Comparison of ENCODE assay signal across 8 cellular contexts in genomic region chr12:54384591-54385041, GRCh38. TPM values are rescaled to one million over a fixed set of nuclear protein-coding genes. Genes with fewer than 3 reads are reported as not detected.
DNase-seq lines count a peak whose midpoint lies in the region; ATAC-seq lines count a peak whose summit lies in the region.

TSS of gene ZNF385A (minus strand) at chr12:54384733. CDS start at chr12:54384514, 219 bp downstream.

- H3K9me3 Mint-ChIP-seq in stimulated activated naive B cell treated with anti-CD40 and anti-IgM and Interleukin-4, amounts not matched to agents 10 μg/mL and 1 μg/mL and 100 μg/mL, for 72 hours = no peaks in the 10 kb centered on the region
- no peaks in the 10 kb centered on the region for H3K9me3 Mint-ChIP-seq in T-helper 2 cell treated with Interferon-gamma antibody and Interleukin-4, amounts not matched to agents 5 μg/mL and 100 μg/mL, for 36 hours
- H3K9me3 Mint-ChIP-seq in activated T-cell treated with anti-CD3 and anti-CD28 coated beads, Interleukin-2, amount 50 U/mL, for 4 hours = no peaks in the 10 kb centered on the region

- ATAC-seq in GM21786 (IDR thresholded peaks at IDR 0.05; ENCODE audit: unreplicated experiment) (peak; percentile 36), left ventricle myocardium superior (peak; percentile 44), HG03520 (IDR thresholded peaks at IDR 0.05; ENCODE audit: unreplicated experiment) (no peak)
- ATAC-seq in stimulated activated naive B cell treated with anti-CD40 and anti-IgM and Interleukin-4, amounts not matched to agents 10 μg/mL and 1 μg/mL and 100 μg/mL, for 72 hours (replicated peaks) = peak; percentile 82
- no peak for ATAC-seq in activated T-cell treated with anti-CD3 and anti-CD28 coated beads, Interleukin-2, amount 50 U/mL, for 4 hours

- peaks cover 59 to 64% of the 10 kb centered on the region in 2 donors for H3K4me1 Mint-ChIP-seq in stimulated activated naive B cell treated with anti-CD40 and anti-IgM and Interleukin-4, amounts not matched to agents 10 μg/mL and 1 μg/mL and 100 μg/mL, for 72 hours
- H3K4me1 Mint-ChIP-seq in T-helper 2 cell treated with Interferon-gamma antibody and Interleukin-4, amounts not matched to agents 5 μg/mL and 100 μg/mL, for 36 hours (ENCODE audit: low read depth) = peaks cover 2% of the 10 kb centered on the region
- peaks cover 25% of the 10 kb centered on the region for H3K4me1 Mint-ChIP-seq in activated T-cell treated with anti-CD3 and anti-CD28 coated beads, Interleukin-2, amount 50 U/mL, for 4 hours (ENCODE audit: low read depth)

- H3K4me3 Mint-ChIP-seq in stimulated activated naive B cell treated with anti-CD40 and anti-IgM and Interleukin-4, amounts not matched to agents 10 μg/mL and 1 μg/mL and 100 μg/mL, for 72 hours = peak within 1 kb of the TSS; percentile 26 to 42
- H3K4me3 Mint-ChIP-seq in T-helper 2 cell treated with Interferon-gamma antibody and Interleukin-4, amounts not matched to agents 5 μg/mL and 100 μg/mL, for 36 hours = no peak within 1 kb of the TSS
- no peak within 1 kb of the TSS for H3K4me3 Mint-ChIP-seq in activated T-cell treated with anti-CD3 and anti-CD28 coated beads, Interleukin-2, amount 50 U/mL, for 4 hours

- intact Hi-C loops in left ventricle myocardium superior (cut with micrococcal nuclease) = no loop called here

- peak; percentile 92 for DNase-seq in RPMI8226
- no peak for DNase-seq in left ventricle myocardium superior
- peak; percentile 54 for DNase-seq in stimulated activated naive B cell treated with anti-CD40 and anti-IgM and Interleukin-4, amounts not matched to agents 10 μg/mL and 1 μg/mL and 100 μg/mL, for 72 hours
- DNase-seq in glomerular visceral epithelial cell (ENCODE audit: extremely low spot score) = no peak
- DNase-seq in T-helper 2 cell treated with Interferon-gamma antibody and Interleukin-4, amounts not matched to agents 5 μg/mL and 100 μg/mL, for 36 hours (ENCODE audit: low spot score) = no peak
- DNase-seq in activated T-cell treated with anti-CD3 and anti-CD28 coated beads, Interleukin-2, amount 50 U/mL, for 4 hours = no peak

- H3K27ac Mint-ChIP-seq in stimulated activated naive B cell treated with anti-CD40 and anti-IgM and Interleukin-4, amounts not matched to agents 10 μg/mL and 1 μg/mL and 100 μg/mL, for 72 hours = peak within 1 kb of the TSS; percentile 68
- H3K27ac Mint-ChIP-seq in T-helper 2 cell treated with Interferon-gamma antibody and Interleukin-4, amounts not matched to agents 5 μg/mL and 100 μg/mL, for 36 hours = no peak within 1 kb of the TSS

- no peaks in the 10 kb centered on the region for H3K36me3 Mint-ChIP-seq in stimulated activated naive B cell treated with anti-CD40 and anti-IgM and Interleukin-4, amounts not matched to agents 10 μg/mL and 1 μg/mL and 100 μg/mL, for 72 hours
- no peaks in the 10 kb centered on the region for H3K36me3 Mint-ChIP-seq in T-helper 2 cell treated with Interferon-gamma antibody and Interleukin-4, amounts not matched to agents 5 μg/mL and 100 μg/mL, for 36 hours (ENCODE audit: low read depth)
- no peaks in the 10 kb centered on the region for H3K36me3 Mint-ChIP-seq in activated T-cell treated with anti-CD3 and anti-CD28 coated beads, Interleukin-2, amount 50 U/mL, for 4 hours (ENCODE audit: insufficient read depth)

- no peaks in the 10 kb centered on the region for H3K27me3 Mint-ChIP-seq in stimulated activated naive B cell treated with anti-CD40 and anti-IgM and Interleukin-4, amounts not matched to agents 10 μg/mL and 1 μg/mL and 100 μg/mL, for 72 hours
- no peaks in the 10 kb centered on the region for H3K27me3 Mint-ChIP-seq in T-helper 2 cell treated with Interferon-gamma antibody and Interleukin-4, amounts not matched to agents 5 μg/mL and 100 μg/mL, for 36 hours (ENCODE audit: low read depth)
- no peaks in the 10 kb centered on the region for H3K27me3 Mint-ChIP-seq in activated T-cell treated with anti-CD3 and anti-CD28 coated beads, Interleukin-2, amount 50 U/mL, for 4 hours (ENCODE audit: low read depth)

RNA-seq across cellular contexts. Expression of gene ZNF385A, which starts in this region (rescaled TPM):
- total RNA-seq in left ventricle myocardium superior = 7.7 TPM
- total RNA-seq in activated T-cell treated with anti-CD3 and anti-CD28 coated beads, Interleukin-2, amount 50 U/mL, for 4 hours = 1 to 10 TPM in 1 of 3 donors, under 1 TPM in 2; 0.48 to 1.1 (median 0.55) TPM

Comparison
In these comparisons a context has a peak if more than half of its experiments do, and no peak if none do; other contexts are left out.
1. ATAC-seq: peak in GM21786 (single experiment), left ventricle myocardium superior (single experiment) and stimulated activated naive B cell treated with anti-CD40 and anti-IgM and Interleukin-4, amounts not matched to agents 10 μg/mL and 1 μg/mL and 100 μg/mL, for 72 hours (2 of 2); none in HG03520 (single experiment) and activated T-cell treated with anti-CD3 and anti-CD28 coated beads, Interleukin-2, amount 50 U/mL, for 4 hours (0 of 2).
2. DNase-seq: peak in RPMI8226 (single experiment) and stimulated activated naive B cell treated with anti-CD40 and anti-IgM and Interleukin-4, amounts not matched to agents 10 μg/mL and 1 μg/mL and 100 μg/mL, for 72 hours (single experiment); none in left ventricle myocardium superior (single experiment), glomerular visceral epithelial cell (single experiment), T-helper 2 cell treated with Interferon-gamma antibody and Interleukin-4, amounts not matched to agents 5 μg/mL and 100 μg/mL, for 36 hours (single experiment) and activated T-cell treated with anti-CD3 and anti-CD28 coated beads, Interleukin-2, amount 50 U/mL, for 4 hours (single experiment).
3. H3K4me3 Mint-ChIP-seq: peak in stimulated activated naive B cell treated with anti-CD40 and anti-IgM and Interleukin-4, amounts not matched to agents 10 μg/mL and 1 μg/mL and 100 μg/mL, for 72 hours (2 of 2); none in T-helper 2 cell treated with Interferon-gamma antibody and Interleukin-4, amounts not matched to agents 5 μg/mL and 100 μg/mL, for 36 hours (single experiment) and activated T-cell treated with anti-CD3 and anti-CD28 coated beads, Interleukin-2, amount 50 U/mL, for 4 hours (single experiment).